ENCODE assay signal across 16 cellular contexts in the genomic region with DNA sequence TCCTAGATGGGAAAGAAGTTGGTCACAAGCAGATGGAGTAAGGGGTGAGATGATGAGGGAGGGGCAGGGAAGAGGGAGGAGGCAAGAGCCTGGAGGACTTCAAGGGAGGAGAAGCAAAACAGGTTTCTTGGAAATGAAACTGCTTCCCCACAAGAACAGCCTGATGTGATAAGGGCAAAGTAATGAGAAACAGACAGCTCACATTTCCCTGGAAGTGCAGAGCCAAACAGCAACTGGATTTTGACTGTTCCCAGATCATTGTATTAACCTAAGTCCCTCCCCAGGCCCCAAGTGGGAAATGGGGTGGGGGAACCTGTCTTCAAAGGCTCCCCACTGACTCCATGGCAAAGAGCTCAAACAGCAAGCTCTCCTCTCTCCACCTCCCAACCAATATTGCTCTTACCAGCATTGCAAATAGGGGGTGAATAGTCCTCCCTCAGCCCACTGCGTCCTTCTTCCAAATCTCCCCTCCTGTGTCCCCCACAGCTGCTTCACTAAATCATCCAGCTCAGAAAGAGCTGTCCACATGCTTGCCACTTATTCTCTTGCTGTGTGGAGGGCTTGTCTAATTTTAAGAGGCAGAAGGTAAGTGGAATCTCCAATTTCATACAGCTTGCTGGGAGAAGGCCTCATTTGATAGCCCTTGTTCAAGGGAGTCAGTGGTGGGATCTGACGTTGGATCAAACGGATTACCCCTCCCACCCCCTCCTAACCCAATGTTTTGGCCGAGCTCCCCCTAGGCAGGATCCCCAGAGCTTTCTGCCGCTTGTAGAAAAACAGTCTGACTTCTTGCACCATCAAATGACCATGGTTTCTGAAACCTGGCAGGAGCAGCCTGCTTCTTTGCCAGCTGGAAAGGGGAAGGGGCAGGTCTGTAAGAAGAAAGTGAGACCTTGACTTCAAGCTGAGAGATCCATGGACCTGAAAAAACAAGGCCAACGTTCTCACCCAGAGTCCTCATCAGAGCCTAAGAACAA. TPM values are rescaled to one million over a fixed set of nuclear protein-coding genes. Genes with fewer than 3 reads are reported as not detected.
DNase-seq lines count a peak whose midpoint lies in the region; ATAC-seq and TF ChIP-seq lines count a peak whose summit lies in the region.
"Had no signal": no experiment of that assay in that cellular context is flagged by ENCODE, and none has a peak within 500 bp of the region (broad histone marks: within the 10 kb centered on the region; RNA-seq: fewer than 3 reads in every experiment).

No MANE protein-coding gene starts in this region.

- TF ChIP-seq CTCF in testis (IDR thresholded peaks at IDR 0.05) = no peak

- 58% methylated on average over 4 of the region's 6 CpGs for WGBS in mesenchymal stem cell
- WGBS in testis, 2 donors = 32 to 46% methylated on average over 6 of the region's 6 CpGs

- H3K4me2 ChIP-seq in mesenchymal stem cell (ENCODE audit: low read length, poor library complexity, severe bottlenecking) = no peak overlapping the region

- peak overlapping the region; percentile 15 for H3K9ac ChIP-seq in mesenchymal stem cell (ENCODE audit: low read length)

- H4K91ac ChIP-seq in mesenchymal stem cell (ENCODE audit: low read length) = no peak overlapping the region

- DNase-seq in NCI-H524 treated with DMSO at 0.1 percent for 48 hours (lab: John Stamatoyannopoulos, UW) (peak; percentile 88), mesenchymal stem cell (no peak), testis (peak; percentile 46), iPS-NIHi11 (ENCODE audit: low spot score) (no peak)
- DNase-seq: activated T-cell treated with anti-CD3 and anti-CD28 coated beads, Interleukin-2, amount 50 U/mL, for 48 hours; endodermal cell; Karpas-422; NCI-H2081; stimulated activated CD4-positive, alpha-beta T cell treated with anti-CD3 and anti-CD28 coated beads, Interleukin-4, amount 100 ng/mL, for 1 hour; stimulated activated naive CD4-positive, alpha-beta T cell had no signal

- no peak overlapping the region for H2BK12ac ChIP-seq in mesenchymal stem cell (ENCODE audit: low read length in 2 of 2)

- peaks cover 9% of the 10 kb centered on the region for H3K27me3 Mint-ChIP-seq in dendritic cell treated with granulocyte-macrophage colony-stimulating factor and Interleukin-4, amounts not matched to agents 40 ng/mL and 50 ng/mL, for 4 days

- no peak for TF ChIP-seq POLR2A in testis (IDR thresholded peaks at IDR 0.05)

- H3K9me3 Mint-ChIP-seq in dendritic cell treated with granulocyte-macrophage colony-stimulating factor and Interleukin-4, amounts not matched to agents 40 ng/mL and 50 ng/mL, for 4 days = no peaks in the 10 kb centered on the region
- H3K9me3 Mint-ChIP-seq: endodermal cell had no signal

- H2AK5ac ChIP-seq in mesenchymal stem cell (ENCODE audit: low read length, severe bottlenecking) = no peak overlapping the region

- no peak overlapping the region for H3K23ac ChIP-seq in mesenchymal stem cell (ENCODE audit: low read length in 2 of 2)

- peak overlapping the region; percentile 35 for H3K27ac Mint-ChIP-seq in dendritic cell treated with granulocyte-macrophage colony-stimulating factor and Interleukin-4, amounts not matched to agents 40 ng/mL and 50 ng/mL, for 4 days
- H3K27ac Mint-ChIP-seq: CD14-positive monocyte, endodermal cell, progenitor cell of endocrine pancreas had no signal

- no peak overlapping the region for H2AFZ ChIP-seq in mesenchymal stem cell (ENCODE audit: low read depth, low read length)

- no peak overlapping the region for H3K4me3 Mint-ChIP-seq in dendritic cell treated with granulocyte-macrophage colony-stimulating factor and Interleukin-4, amounts not matched to agents 40 ng/mL and 50 ng/mL, for 4 days
- H3K4me3 Mint-ChIP-seq: endodermal cell had no signal

- ATAC-seq in HG03135 (IDR thresholded peaks at IDR 0.05; ENCODE audit: unreplicated experiment) = no peak
- ATAC-seq in GM19395 (IDR thresholded peaks at IDR 0.05; ENCODE audit: unreplicated experiment) = no peak

- peak overlapping the region; percentile 30 for H4K8ac ChIP-seq in mesenchymal stem cell (ENCODE audit: low read length)

- no peaks in the 10 kb centered on the region for H3K79me1 ChIP-seq in mesenchymal stem cell (replicated peaks; ENCODE audit: low read length, poor library complexity, severe bottlenecking)

- H3K18ac ChIP-seq in mesenchymal stem cell (ENCODE audit: low read depth in 1 of 2, low read length in 2 of 2) = peak overlapping the region in 1 of 2 experiments; percentile 41

- H3K4me1 ChIP-seq in mesenchymal stem cell (ENCODE audit: control insufficient read depth, insufficient read depth, low read depth, low read length) = no peaks in the 10 kb centered on the region
- H3K4me1 ChIP-seq in testis = peaks cover 10% of the 10 kb centered on the region

- H3K4me3 ChIP-seq in mesenchymal stem cell (ENCODE audit: insufficient read depth in 1 of 2, low read depth in 1 of 2, low read length in 2 of 2) (peak overlapping the region in 1 of 2 experiments; percentile 25), testis (no peak overlapping the region)

- H3K36me3 ChIP-seq in mesenchymal stem cell (ENCODE audit: control insufficient read depth in 1 of 2, insufficient read depth in 2 of 2, low read depth in 1 of 2, low read length in 2 of 2) (no peaks in the 10 kb centered on the region), testis (ENCODE audit: low read depth, missing control alignments) (no peaks in the 10 kb centered on the region)

- H3K36me3 Mint-ChIP-seq in dendritic cell treated with granulocyte-macrophage colony-stimulating factor and Interleukin-4, amounts not matched to agents 40 ng/mL and 50 ng/mL, for 4 days (ENCODE audit: low read depth) = no peaks in the 10 kb centered on the region
- H3K36me3 Mint-ChIP-seq: CD14-positive monocyte had no signal

- H3K27ac ChIP-seq in mesenchymal stem cell (ENCODE audit: low read length, poor library complexity, severe bottlenecking) = no peak overlapping the region
- no peak overlapping the region for H3K27ac ChIP-seq in testis

- no peak overlapping the region for H2BK15ac ChIP-seq in mesenchymal stem cell (ENCODE audit: low read depth, poor library complexity, severe bottlenecking)

- peaks cover 18% of the 10 kb centered on the region for H3K4me1 Mint-ChIP-seq in dendritic cell treated with granulocyte-macrophage colony-stimulating factor and Interleukin-4, amounts not matched to agents 40 ng/mL and 50 ng/mL, for 4 days (ENCODE audit: low read depth)
- H3K4me1 Mint-ChIP-seq: CD14-positive monocyte had no signal

- no peak overlapping the region for H3K4ac ChIP-seq in mesenchymal stem cell (ENCODE audit: low read depth in 1 of 2, low read length in 2 of 2)

- no peak overlapping the region for H2BK5ac ChIP-seq in mesenchymal stem cell (ENCODE audit: low read depth, low read length, poor library complexity, severe bottlenecking)

- no peak overlapping the region for H3K14ac ChIP-seq in mesenchymal stem cell (ENCODE audit: low read length in 2 of 2)

- peaks cover 0 to 5% of the 10 kb centered on the region in 2 experiments for H3K27me3 ChIP-seq in mesenchymal stem cell (ENCODE audit: control insufficient read depth in 1 of 2, insufficient read depth in 1 of 2, low read length in 2 of 2)
- H3K27me3 ChIP-seq in testis = no peaks in the 10 kb centered on the region

- intact Hi-C loops in dendritic cell treated with granulocyte-macrophage colony-stimulating factor and Interleukin-4, amounts not matched to agents 40 ng/mL and 50 ng/mL, for 4 days (cut with micrococcal nuclease) = no loop called here
- intact Hi-C loops in testis (cut with DNase I; ENCODE audit: low total_unique reads) = no loop called here

- H3K9me3 ChIP-seq in mesenchymal stem cell (ENCODE audit: control insufficient read depth, low read length) = no peaks in the 10 kb centered on the region
- no peaks in the 10 kb centered on the region for H3K9me3 ChIP-seq in testis

- no peak overlapping the region for H2BK120ac ChIP-seq in mesenchymal stem cell (ENCODE audit: low read depth, low read length)

RNA-seq across cellular contexts. Expression of gene SMIM36, which starts 56.3 kb away (rescaled TPM):
- not detected for polyA plus RNA-seq in mesenchymal stem cell (2013, experiment 1 of 2)
- not detected for polyA plus RNA-seq in mesenchymal stem cell (2013, experiment 2 of 2)
- total RNA-seq in testis = 1 to 10 TPM in 1 of 2 donors, under 1 TPM in 1; 0.55 to 9.5 TPM
- 26.0 TPM for polyA plus RNA-seq in testis (ENCODE audit: insufficient read depth, low read depth, low replicate concordance)
- total RNA-seq: endodermal cell, lung microvascular endothelial cell, progenitor cell of endocrine pancreas had no signal
- polyA plus RNA-seq: CD14-positive monocyte had no signal

Comparison
In these comparisons a context has a peak if more than half of its experiments do, and no peak if none do; other contexts are left out.
1. DNase-seq: peak in NCI-H524 treated with DMSO at 0.1 percent for 48 hours (single experiment) and testis (single experiment); none in mesenchymal stem cell (single experiment) and iPS-NIHi11 (single experiment).